9 cellular contexts compared by ENCODE assay signal in genomic region chr2:238143239-238143951, GRCh38. TPM values are rescaled to one million over a fixed set of nuclear protein-coding genes. Genes with fewer than 3 reads are reported as not detected.
DNase-seq lines count a peak whose midpoint lies in the region; ATAC-seq, FAIRE-seq and TF ChIP-seq lines count a peak whose summit lies in the region.
"Had no signal": no experiment of that assay in that cellular context is flagged by ENCODE, and none has a peak within 500 bp of the region (broad histone marks: within the 10 kb centered on the region; RNA-seq: fewer than 3 reads in every experiment).

No MANE protein-coding gene starts in this region.

- POLR2A ChIA-PET in GM10248 (lab: Yijun Ruan, JAX): no interaction called here

- no peak for ATAC-seq in HG03432 (IDR thresholded peaks at IDR 0.05; ENCODE audit: unreplicated experiment)

- TF ChIP-seq CTCF in fibroblast of mammary gland (conservative IDR thresholded peaks at IDR 0.05; ENCODE audit: control insufficient read depth, insufficient read depth, low read depth, low read length) (no peak), GM10248 (IDR thresholded peaks at IDR 0.05; ENCODE audit: control extremely low read depth, extremely low read depth, low read depth, missing control alignments) (no peak)

- FAIRE-seq in frontal cortex (lab: Jason Lieb, UNC): no peak

- DNase-seq in A172 (ENCODE audit: low spot score) (peak; percentile 92), DMS 273 (lab: John Stamatoyannopoulos, UW; ENCODE audit: unreplicated experiment) (peak; percentile 89), RPMI7951 (ENCODE audit: low read depth) (peak; percentile 84), fibroblast of mammary gland (ENCODE audit: low read depth) (peak; percentile 33), frontal cortex (ENCODE audit: low spot score in 2 of 2) (no peak), GM10248 (ENCODE audit: extremely low spot score) (no peak), NCI-H748 treated with DMSO at 0.1 percent for 48 hours (lab: John Stamatoyannopoulos, UW) (no peak)
- DNase-seq: NCI-H2029 had no signal

- H3K4me3 ChIP-seq in fibroblast of mammary gland (ENCODE audit: control insufficient read depth, low read depth, low read length): no peak overlapping the region

- CTCF ChIA-PET in GM10248 (lab: Yijun Ruan, JAX): interaction anchor here (0.9 to 1.1 kb wide), 3 partner anchors 22 to 631 kb away, joined by 3 to 4 read pairs (median 3); no protein-coding TSS in a partner anchor

RNA-seq across cellular contexts. Expression of gene KLHL30, which starts 4.9 kb away (rescaled TPM):
- total RNA-seq in A172 (2014; rRNA removed; shearing (Covaris generic)): 6.3 and 7.4 TPM in 2 replicates
- total RNA-seq in RPMI7951 (2014; rRNA removed; shearing (Covaris generic)): not detected in 2 replicates
- total RNA-seq in frontal cortex: under 0.01 TPM

RNA-seq across cellular contexts. Expression of gene ERFE, which starts 15.4 kb away (rescaled TPM):
- total RNA-seq in A172 (2014; rRNA removed; shearing (Covaris generic)): 25.3 and 31.3 TPM in 2 replicates
- 0.10 and 1.8 TPM in 2 replicates for total RNA-seq in RPMI7951 (2014; rRNA removed; shearing (Covaris generic))
- total RNA-seq in frontal cortex: 0.82 TPM

RNA-seq across cellular contexts. Expression of gene ESPNL, which starts 43.3 kb away (rescaled TPM):
- 0.29 TPM in 1 of 2 replicates, not detected in the other for total RNA-seq in A172 (2014; rRNA removed; shearing (Covaris generic))
- total RNA-seq in RPMI7951 (2014; rRNA removed; shearing (Covaris generic)): under 0.01 TPM in 1 of 2 replicates, not detected in the other
- under 0.01 TPM for total RNA-seq in frontal cortex

Comparison
In these comparisons a context has a peak if more than half of its experiments do, and no peak if none do; other contexts are left out.
1. DNase-seq: peak in A172 (single experiment), DMS 273 (single experiment), RPMI7951 (single experiment) and fibroblast of mammary gland (single experiment); none in frontal cortex (0 of 2), GM10248 (single experiment) and NCI-H748 treated with DMSO at 0.1 percent for 48 hours (single experiment).